ENCODE assay signal across 18 cellular contexts in genomic region chr10:62096534-62096933, GRCh38.
DNase-seq lines count a peak whose midpoint lies in the region; ATAC-seq and TF ChIP-seq lines count a peak whose summit lies in the region.
"Had no signal": no experiment of that assay in that cellular context is flagged by ENCODE, and none has a peak within 500 bp of the region (broad histone marks: within the 10 kb centered on the region; RNA-seq: fewer than 3 reads in every experiment).

No MANE protein-coding gene starts in this region.

- no peak overlapping the region for H2AK5ac ChIP-seq in mesenchymal stem cell (ENCODE audit: low read length, severe bottlenecking)

- H3K27me3 ChIP-seq in mammary epithelial cell (ENCODE audit: insufficient read depth, low read length) (no peaks in the 10 kb centered on the region), mesenchymal stem cell (ENCODE audit: control insufficient read depth in 1 of 2, insufficient read depth in 1 of 2, low read length in 2 of 2) (no peaks in the 10 kb centered on the region), suprapubic skin (no peaks in the 10 kb centered on the region)

- peak overlapping the region; percentile 58 for H3K4me3 Mint-ChIP-seq in MCF 10A (ENCODE audit: unreplicated experiment)
- H3K4me3 Mint-ChIP-seq: activated naive CD8-positive, alpha-beta T cell treated with anti-CD3 and anti-CD28 coated beads, Interleukin-2, amount 10 ng/mL, durations not matched to agents 7 days and 5 days; GM23338 had no signal

- in situ Hi-C loops in mammary epithelial cell (cut with MboI; ENCODE audit: low sequenced_read_pairs in 2 of 2) = no loop called here

- no peak overlapping the region for H3K4ac ChIP-seq in mesenchymal stem cell (ENCODE audit: low read depth in 1 of 2, low read length in 2 of 2)

- no peak overlapping the region for H2BK120ac ChIP-seq in mesenchymal stem cell (ENCODE audit: low read depth, low read length)

- POLR2A ChIA-PET in MCF 10A (lab: Yijun Ruan, JAX) = interaction anchor here (0.8 to 5.1 kb wide), 8 partner anchors 10 to 168 kb away, joined by 3 to 34 read pairs (median 4); no protein-coding TSS in a partner anchor

- no peak overlapping the region for H4K91ac ChIP-seq in mesenchymal stem cell (ENCODE audit: low read length)

- H3K79me1 ChIP-seq in mesenchymal stem cell (replicated peaks; ENCODE audit: low read length, poor library complexity, severe bottlenecking) = peaks cover 19% of the 10 kb centered on the region

- H2AFZ ChIP-seq in mammary epithelial cell (ENCODE audit: low read depth, low read length) = no peak overlapping the region
- no peak overlapping the region for H2AFZ ChIP-seq in mesenchymal stem cell (ENCODE audit: low read depth, low read length)
- H2AFZ ChIP-seq: GM23338 had no signal

- dilution Hi-C loops in mammary epithelial cell (cut with HindIII; ENCODE audit: low sequenced_read_pairs) = loop anchor here (25.0 kb wide), 1 partner anchor 291 kb away; no protein-coding TSS in a partner anchor

- H3K9me3 ChIP-seq in mammary epithelial cell (replicated peaks; ENCODE audit: insufficient read depth, low read length) (no peaks in the 10 kb centered on the region), mesenchymal stem cell (ENCODE audit: control insufficient read depth, low read length) (no peaks in the 10 kb centered on the region), suprapubic skin (no peaks in the 10 kb centered on the region)

- H3K9ac ChIP-seq in mammary epithelial cell (ENCODE audit: insufficient read depth, low read length) = no peak overlapping the region
- peak overlapping the region; percentile 87 for H3K9ac ChIP-seq in mesenchymal stem cell (ENCODE audit: low read length)

- peak overlapping the region; percentile 98 for H3K27ac Mint-ChIP-seq in MCF 10A (ENCODE audit: low read depth, unreplicated experiment)
- H3K27ac Mint-ChIP-seq: activated naive CD8-positive, alpha-beta T cell treated with anti-CD3 and anti-CD28 coated beads, Interleukin-2, amount 10 ng/mL, durations not matched to agents 7 days and 5 days; GM23338 had no signal

- H3K4me1 ChIP-seq in mammary epithelial cell (ENCODE audit: insufficient read depth, low read length) (peaks cover 28% of the 10 kb centered on the region), mesenchymal stem cell (ENCODE audit: control insufficient read depth, insufficient read depth, low read depth, low read length) (peaks cover 11% of the 10 kb centered on the region), suprapubic skin (peaks cover 32% of the 10 kb centered on the region)

- H4K20me1 ChIP-seq in mammary epithelial cell (ENCODE audit: insufficient read depth, low read length) = no peaks in the 10 kb centered on the region

- H3K4me3 ChIP-seq in mammary epithelial cell (replicated peaks in 1 of 3; ENCODE audit: insufficient read depth in 1 of 3, low read depth in 2 of 3, low read length in 3 of 3) (no peak overlapping the region), mesenchymal stem cell (ENCODE audit: insufficient read depth in 1 of 2, low read depth in 1 of 2, low read length in 2 of 2) (peak overlapping the region in 1 of 2 experiments; percentile 53), suprapubic skin (no peak overlapping the region), foreskin fibroblast (ENCODE audit: low read depth in 1 of 2, low read length in 2 of 2) (no peak overlapping the region)
- H3K4me3 ChIP-seq: GM23338 had no signal

- no peak overlapping the region for H2BK12ac ChIP-seq in mesenchymal stem cell (ENCODE audit: low read length in 2 of 2)

- H2BK5ac ChIP-seq in mesenchymal stem cell (ENCODE audit: low read depth, low read length, poor library complexity, severe bottlenecking) = no peak overlapping the region

- no peak overlapping the region for H3K18ac ChIP-seq in mesenchymal stem cell (ENCODE audit: low read depth in 1 of 2, low read length in 2 of 2)

- TF ChIP-seq CTCF in MCF 10A (IDR thresholded peaks at IDR 0.05; ENCODE audit: unreplicated experiment) (no peak), mammary epithelial cell (conservative IDR thresholded peaks at IDR 0.05 in 1 of 2, IDR thresholded peaks at IDR 0.05 in 1 of 2; ENCODE audit: extremely low read depth in 1 of 2, insufficient read depth in 1 of 2, low read depth in 1 of 2, low read length in 2 of 2) (no peak), suprapubic skin (IDR thresholded peaks at IDR 0.05) (no peak), foreskin fibroblast (IDR thresholded peaks at IDR 0.05; ENCODE audit: low read depth, low read length) (no peak)

- H4K8ac ChIP-seq in mesenchymal stem cell (ENCODE audit: low read length) = no peak overlapping the region

- H3K14ac ChIP-seq in mesenchymal stem cell (ENCODE audit: low read length in 2 of 2) = no peak overlapping the region

- H3K27ac ChIP-seq in mammary epithelial cell (ENCODE audit: insufficient read depth, low read depth, low read length) = no peak overlapping the region
- H3K27ac ChIP-seq in caudate nucleus (ENCODE audit: low read depth, low read length) = peak overlapping the region; percentile 9
- H3K27ac ChIP-seq in mesenchymal stem cell (ENCODE audit: low read length, poor library complexity, severe bottlenecking) = peak overlapping the region; percentile 92
- H3K27ac ChIP-seq in suprapubic skin = peak overlapping the region; percentile 74
- H3K27ac ChIP-seq: HL-60 had no signal

- 95% methylated on average over 1 of the region's 1 CpG for WGBS in mammary epithelial cell (ENCODE audit: low coverage, missing lambda C conversion rate)
- WGBS in mesenchymal stem cell = no CpG with 5 or more reads among the region's 1 CpG
- WGBS in suprapubic skin = 41% methylated on average over 1 of the region's 1 CpG

- H3K36me3 ChIP-seq in mammary epithelial cell (ENCODE audit: insufficient read depth, low read length) = no peaks in the 10 kb centered on the region
- H3K36me3 ChIP-seq in mesenchymal stem cell (ENCODE audit: control insufficient read depth in 1 of 2, insufficient read depth in 2 of 2, low read depth in 1 of 2, low read length in 2 of 2) = peaks cover 19 to 40% of the 10 kb centered on the region in 2 experiments
- H3K36me3 ChIP-seq in suprapubic skin = peaks cover 18% of the 10 kb centered on the region

- no peaks in the 10 kb centered on the region for H3K79me2 ChIP-seq in mammary epithelial cell (ENCODE audit: insufficient read depth, low read length)

- peaks cover 57% of the 10 kb centered on the region for H3K4me1 Mint-ChIP-seq in MCF 10A (ENCODE audit: insufficient read depth, unreplicated experiment)

- H3K9me3 Mint-ChIP-seq in MCF 10A (ENCODE audit: unreplicated experiment) = peaks cover 7% of the 10 kb centered on the region
- H3K9me3 Mint-ChIP-seq: activated naive CD8-positive, alpha-beta T cell treated with anti-CD3 and anti-CD28 coated beads, Interleukin-2, amount 10 ng/mL, durations not matched to agents 7 days and 5 days; GM23338 had no signal

- peak; percentile 44 for DNase-seq in MCF 10A (ENCODE audit: unreplicated experiment)
- no peak for DNase-seq in mammary epithelial cell
- DNase-seq in caudate nucleus (lab: John Stamatoyannopoulos, UW) = no peak
- DNase-seq in mesenchymal stem cell = no peak
- DNase-seq in suprapubic skin (ENCODE audit: low spot score in 2 of 2) = no peak
- no peak for DNase-seq in foreskin fibroblast
- no peak for DNase-seq in activated effector memory CD4-positive, alpha-beta T cell treated with Interleukin-2 at 50 U/mL for 16 hours
- DNase-seq: activated CD4-positive, alpha-beta T cell treated with anti-CD3 and anti-CD28 coated beads for 48 hours; activated naive CD8-positive, alpha-beta T cell treated with anti-CD3 and anti-CD28 coated beads, Interleukin-2, amount 10 ng/mL, durations not matched to agents 7 days and 5 days; CD4-positive, CD25-positive, alpha-beta regulatory T cell; NCI-H2029 treated with DMSO at 0.1 percent for 48 hours; NCI-H524 treated with DMSO at 0.1 percent for 48 hours; SIG-M5; stimulated activated naive CD4-positive, alpha-beta T cell treated with Interleukin-2 at 50 U/mL for 16 hours; T-helper 9 cell had no signal

- no peak overlapping the region for H2BK15ac ChIP-seq in mesenchymal stem cell (ENCODE audit: low read depth, poor library complexity, severe bottlenecking)

- H3K27me3 Mint-ChIP-seq in MCF 10A (ENCODE audit: insufficient read depth, unreplicated experiment) = no peaks in the 10 kb centered on the region
- H3K27me3 Mint-ChIP-seq: activated naive CD8-positive, alpha-beta T cell treated with anti-CD3 and anti-CD28 coated beads, Interleukin-2, amount 10 ng/mL, durations not matched to agents 7 days and 5 days; CD4-positive, CD25-positive, alpha-beta regulatory T cell had no signal

- H3K36me3 Mint-ChIP-seq in MCF 10A (ENCODE audit: insufficient read depth, unreplicated experiment) = peaks cover 46% of the 10 kb centered on the region

- CTCF ChIA-PET in MCF 10A (lab: Yijun Ruan, JAX) (no interaction called here), mammary epithelial cell (lab: Charles Lee; ENCODE audit: low non-redundant PET) (no interaction called here)

- intact Hi-C loops in MCF 10A (cut with micrococcal nuclease) (loop anchor here (5.0 kb wide), 2 partner anchors 146 to 194 kb away; partner anchors contain the start of gene ARID5B), mammary epithelial cell (cut with micrococcal nuclease) (no loop called here)

- no peak for ATAC-seq in GM19023 (IDR thresholded peaks at IDR 0.05; ENCODE audit: unreplicated experiment)
- ATAC-seq: GM23338 had no signal

- no peak overlapping the region for H3K4me2 ChIP-seq in mammary epithelial cell (ENCODE audit: insufficient read depth, low read depth, low read length)
- no peak overlapping the region for H3K4me2 ChIP-seq in mesenchymal stem cell (ENCODE audit: low read length, poor library complexity, severe bottlenecking)
- H3K4me2 ChIP-seq: GM23338 had no signal

- no peak for TF ChIP-seq POLR2A in suprapubic skin (IDR thresholded peaks at IDR 0.05)

- no peak overlapping the region for H3K23ac ChIP-seq in mesenchymal stem cell (ENCODE audit: low read length in 2 of 2)

- no peak for TF ChIP-seq EP300 in suprapubic skin (IDR thresholded peaks at IDR 0.05)

- BruUV-seq in MCF 10A (replicated peaks; lab: Mats Ljungman, UMichigan) (no TSS peak), mammary epithelial cell (replicated peaks; lab: Mats Ljungman, UMichigan) (no TSS peak)
